In the genomic region with DNA sequence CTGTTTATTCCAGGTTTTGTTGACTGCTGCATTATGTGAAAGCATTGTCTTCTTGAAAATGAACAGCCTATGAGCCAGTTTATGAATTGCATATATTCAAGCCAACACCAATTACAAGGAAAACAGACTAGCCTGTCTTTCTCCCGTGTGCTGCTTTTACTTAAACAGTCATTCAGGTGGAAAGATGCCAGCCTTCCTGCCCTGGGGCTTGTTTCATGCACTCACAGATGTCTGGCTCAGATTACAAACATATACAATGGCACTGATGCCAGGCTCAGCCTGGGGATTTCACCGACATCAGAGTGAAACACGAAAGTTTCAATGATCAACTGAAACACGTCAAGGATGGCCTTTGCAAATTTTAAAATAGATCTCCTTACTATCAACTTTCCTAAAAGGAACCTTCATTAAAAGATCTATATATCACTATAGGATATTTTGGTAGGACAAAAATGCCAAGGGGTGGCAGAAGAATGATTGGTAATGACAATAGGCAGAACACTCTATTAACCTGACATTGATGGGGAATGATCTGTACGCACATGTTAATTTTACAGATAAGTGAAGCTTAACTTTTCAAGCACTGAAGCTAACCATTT, we compare ENCODE assay signal across 10 cellular contexts.
A peak's percentile ranks its signal among the peaks of the same experiment; 100 is the strongest.
DNase-seq lines count a peak whose midpoint lies in the region; ATAC-seq and TF ChIP-seq lines count a peak whose summit lies in the region.
"Had no signal": no experiment of that assay in that cellular context is flagged by ENCODE, and none has a peak within 500 bp of the region (broad histone marks: within the 10 kb centered on the region; RNA-seq: fewer than 3 reads in every experiment).

No MANE protein-coding gene starts in this region.

- H3K4me1 ChIP-seq in SJCRH30 (no peaks in the 10 kb centered on the region; the same call in 1 of the 2 replicates), tibial nerve (no peaks in the 10 kb centered on the region)
- H3K4me1 ChIP-seq: pancreas had no signal

- DNase-seq in DMS 273 (lab: John Stamatoyannopoulos, UW; ENCODE audit: unreplicated experiment) (peak; percentile 90), NCI-H146 treated with DMSO at 0.1 percent for 48 hours (lab: John Stamatoyannopoulos, UW; ENCODE audit: unreplicated experiment) (peak; percentile 82), SJCRH30 (peak; percentile 57 to 72), glomerular visceral epithelial cell (ENCODE audit: extremely low spot score) (peak; percentile 39), tibial nerve (ENCODE audit: low spot score in 2 of 2) (no peak), dermis blood vessel endothelial cell (no peak)
- DNase-seq in stimulated activated CD8-positive, alpha-beta memory T cell treated with anti-CD3 and anti-CD28 coated beads, Interleukin-4, amount 100 ng/mL, for 48 hours, result no peak
- DNase-seq: activated CD4-positive, alpha-beta T cell treated with anti-CD3 and anti-CD28 coated beads, Interleukin-2, amount 10 ng/mL, durations not matched to agents 7 days and 5 days; pancreas had no signal

- no peak for TF ChIP-seq POLR2A in tibial nerve (IDR thresholded peaks at IDR 0.05)

- 71 to 72% methylated on average over 5 of the region's 5 CpGs for WGBS in tibial nerve, 2 donors

- no peak overlapping the region for H3K4me3 ChIP-seq in SJCRH30
- H3K4me3 ChIP-seq in tibial nerve, result no peak overlapping the region
- H3K4me3 ChIP-seq: pancreas had no signal

- no peaks in the 10 kb centered on the region for H3K36me3 ChIP-seq in SJCRH30
- no peaks in the 10 kb centered on the region for H3K36me3 ChIP-seq in tibial nerve
- H3K36me3 ChIP-seq: pancreas had no signal

- H3K9me3 ChIP-seq in SJCRH30 (replicated peaks) (no peaks in the 10 kb centered on the region), tibial nerve (no peaks in the 10 kb centered on the region)
- H3K9me3 ChIP-seq: pancreas had no signal

- no peak for ATAC-seq in GM19351 (IDR thresholded peaks at IDR 0.05; ENCODE audit: unreplicated experiment)
- ATAC-seq: pancreas had no signal

- no peaks in the 10 kb centered on the region for H3K27me3 ChIP-seq in SJCRH30
- H3K27me3 ChIP-seq in tibial nerve, result no peaks in the 10 kb centered on the region
- H3K27me3 ChIP-seq: pancreas had no signal

- H3K27ac ChIP-seq in SJCRH30, result no peak overlapping the region
- no peak overlapping the region for H3K27ac ChIP-seq in tibial nerve
- H3K27ac ChIP-seq: pancreas had no signal

- no peak for TF ChIP-seq CTCF in tibial nerve (IDR thresholded peaks at IDR 0.05)

- no peak for TF ChIP-seq EP300 in tibial nerve (IDR thresholded peaks at IDR 0.05)

Comparison
In these comparisons a context has a peak if more than half of its experiments do, and no peak if none do; other contexts are left out.
1. DNase-seq: peak in DMS 273 (single experiment), NCI-H146 treated with DMSO at 0.1 percent for 48 hours (single experiment), SJCRH30 (2 of 2) and glomerular visceral epithelial cell (single experiment); none in stimulated activated CD8-positive, alpha-beta memory T cell treated with anti-CD3 and anti-CD28 coated beads, Interleukin-4, amount 100 ng/mL, for 48 hours (single experiment), tibial nerve (0 of 2) and dermis blood vessel endothelial cell (single experiment).